23 cellular contexts compared by ENCODE assay signal in the genomic region with DNA sequence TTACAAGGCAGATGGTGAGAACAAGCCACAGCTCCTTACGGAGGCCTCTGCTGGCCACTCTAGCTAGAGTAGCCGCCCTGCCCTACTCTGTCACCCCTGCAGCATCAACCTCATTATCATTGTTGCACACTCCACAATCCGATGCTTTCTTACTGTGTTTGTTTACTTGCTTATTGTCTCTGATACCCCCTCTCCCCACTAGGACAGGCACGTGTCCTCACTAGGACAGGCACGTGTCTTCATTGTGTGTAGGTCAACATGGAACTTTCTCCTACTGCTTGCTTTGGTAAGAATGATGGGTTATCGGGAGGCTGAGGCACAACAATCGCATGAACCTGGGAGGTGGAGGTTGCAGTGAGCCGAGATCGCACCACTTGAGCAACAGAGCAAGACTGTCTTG.
"Had no signal": no experiment of that assay in that cellular context is flagged by ENCODE, and none has a peak within 500 bp of the region (broad histone marks: within the 10 kb centered on the region; RNA-seq: fewer than 3 reads in every experiment).

No MANE protein-coding gene starts in this region.

- H3K27ac ChIP-seq: esophagus muscularis mucosa, foreskin keratinocyte, gastroesophageal sphincter, hepatocyte, left lung, neutrophil, pancreas, sigmoid colon, suprapubic skin, thyroid gland had no signal

- ATAC-seq: foreskin keratinocyte; gastroesophageal sphincter; heart left ventricle; left cardiac atrium; left lung; mucosa of descending colon; natural killer cell treated with Interleukin-12 subunit alpha and Interleukin-12 subunit beta and Interleukin-15 and Interleukin-18, amount 100 ng/mL, for 72 hours; pancreas; stimulated activated memory B cell treated with anti-CD40 and anti-IgM and Interleukin-4, amounts not matched to agents 10 μg/mL and 1 μg/mL and 100 μg/mL, for 72 hours; stimulated activated naive CD8-positive, alpha-beta T cell treated with anti-CD3 and anti-CD28 coated beads, Interleukin-15, Interleukin-2, amounts not matched to agents 100 U/mL and 50 U/mL, for 24 hours had no signal

- H3K27me3 ChIP-seq: esophagus muscularis mucosa, foreskin keratinocyte, gastroesophageal sphincter, heart left ventricle, hepatocyte, left lung, neutrophil, pancreas, sigmoid colon, suprapubic skin, thyroid gland had no signal

- DNase-seq: effector CD8-positive, alpha-beta T cell; endodermal cell; foreskin keratinocyte; heart left ventricle; kidney; left cardiac atrium; left lung; mesenchymal stem cell; mucosa of descending colon; naive B cell; pancreas; sigmoid colon; stimulated activated CD4-positive, alpha-beta T cell treated with anti-CD3 and anti-CD28 coated beads, Interleukin-4, amount 100 ng/mL, for 4 hours; stimulated activated naive CD8-positive, alpha-beta T cell treated with anti-CD3 and anti-CD28 coated beads, Interleukin-15, Interleukin-2, amounts not matched to agents 100 U/mL and 50 U/mL, for 24 hours; thyroid gland; trophoblast cell had no signal
